8 cellular contexts compared by ENCODE assay signal in the genomic region with DNA sequence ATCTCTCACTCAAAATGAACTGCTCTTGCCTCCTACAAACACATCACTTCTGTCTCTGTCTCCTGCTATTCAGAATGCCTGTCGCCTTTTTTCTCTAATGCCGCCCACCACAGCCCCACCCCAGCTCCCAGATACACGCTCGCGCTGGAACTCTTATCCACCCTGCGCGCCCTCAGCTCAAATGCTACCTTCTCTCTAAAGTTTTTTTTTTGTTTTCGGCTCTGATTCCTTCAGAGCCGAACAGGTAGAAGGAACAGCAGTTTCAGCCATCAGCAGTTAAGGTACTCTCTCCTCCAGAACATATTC. TPM values are rescaled to one million over a fixed set of nuclear protein-coding genes. Genes with fewer than 3 reads are reported as not detected.
DNase-seq lines count a peak whose midpoint lies in the region; ATAC-seq, FAIRE-seq and TF ChIP-seq lines count a peak whose summit lies in the region.

No MANE protein-coding gene starts in this region.

- peak overlapping the region; percentile 86 to 95 for H3K9ac ChIP-seq in K562 (ENCODE audit: insufficient read depth in 1 of 2, low read depth in 2 of 2, low read length in 2 of 2)
- H3K9ac ChIP-seq in liver (ENCODE audit: low read depth in 1 of 2, low read length in 2 of 2) = peak overlapping the region; percentile 28 to 83

- H3K9me3 Mint-ChIP-seq in CD4-positive, CD25-positive, alpha-beta regulatory T cell = no peaks in the 10 kb centered on the region

- H3K4me2 ChIP-seq in K562 (ENCODE audit: insufficient read depth, low read length) = peak overlapping the region; percentile 94

- peaks cover 57% of the 10 kb centered on the region for H3K4me1 ChIP-seq in CD4-positive, CD25-positive, alpha-beta regulatory T cell (ENCODE audit: control insufficient read depth, insufficient read depth, low read length, poor library complexity, severe bottlenecking)
- H3K4me1 ChIP-seq in K562 (replicated peaks in 1 of 2; ENCODE audit: control insufficient read depth in 2 of 2, insufficient read depth in 2 of 2, low read length in 2 of 2) (peaks cover 28% of the 10 kb centered on the region in 2 experiments; a peak in 4 of 5 replicates), liver (ENCODE audit: control insufficient read depth in 4 of 4, insufficient read depth in 4 of 4, low read length in 3 of 4) (peaks cover 0 to 25% (median 16%) of the 10 kb centered on the region in 4 donors)

- intact Hi-C loops in K562 (cut with micrococcal nuclease) = loop anchor here (1.0 to 10.0 kb wide), 4 partner anchors 18 to 372 kb away; a partner anchor contains a TSS

- WGBS in K562 (ENCODE audit: insufficient coverage, low coverage, missing lambda C conversion rate) = 0% methylated on average over 9 of the region's 9 CpGs
- under 1% methylated on average over 9 of the region's 9 CpGs for WGBS in liver

- FAIRE-seq in K562 (lab: Jason Lieb, UNC) = no peak

- no peaks in the 10 kb centered on the region for H3K9me3 ChIP-seq in CD4-positive, CD25-positive, alpha-beta regulatory T cell (ENCODE audit: control insufficient read depth in 2 of 2, low read length in 2 of 2)
- H3K9me3 ChIP-seq in K562 (replicated peaks; ENCODE audit: control insufficient read depth, insufficient read depth, low read depth, low read length) = no peaks in the 10 kb centered on the region
- H3K9me3 ChIP-seq in liver (ENCODE audit: control insufficient read depth in 4 of 4, low read length in 3 of 4) = no peaks in the 10 kb centered on the region

- peak overlapping the region; percentile 95 for H2AFZ ChIP-seq in K562 (ENCODE audit: low read depth, low read length)

- H3K79me2 ChIP-seq in K562 (ENCODE audit: control insufficient read depth, insufficient read depth, low read length) = peaks cover 30% of the 10 kb centered on the region

- peaks cover 32 to 71% (median 53%) of the 10 kb centered on the region in 4 donors for H3K4me1 Mint-ChIP-seq in CD4-positive, CD25-positive, alpha-beta regulatory T cell

- H3K9me1 ChIP-seq in K562 (ENCODE audit: control insufficient read depth, insufficient read depth, low read length) = no peaks in the 10 kb centered on the region

- peak in 1 of 3 donors; percentile 13 for DNase-seq in CD4-positive, CD25-positive, alpha-beta regulatory T cell
- peak; percentile 77 for DNase-seq in NCI-H146 treated with DMSO at 0.1 percent for 48 hours (lab: John Stamatoyannopoulos, UW; ENCODE audit: unreplicated experiment)
- DNase-seq in K562 (ENCODE audit: extremely low read depth in 1 of 4, low spot score in 3 of 4) = peak in 2 of 4 experiments; percentile 22 to 62
- peak in 5 of 49 donors; percentile 5 to 63 (median 35) for DNase-seq in substantia nigra (lab: John Stamatoyannopoulos, UW)
- DNase-seq in COLO829 (ENCODE audit: low spot score) = no peak
- DNase-seq in GM19238 (ENCODE audit: insufficient read length, low spot score) = no peak

- H3K27me3 ChIP-seq in CD4-positive, CD25-positive, alpha-beta regulatory T cell (ENCODE audit: control insufficient read depth, insufficient read depth, low read length) = no peaks in the 10 kb centered on the region
- H3K27me3 ChIP-seq in K562 (ENCODE audit: control insufficient read depth in 2 of 2, insufficient read depth in 2 of 2, low read length in 2 of 2) = no peaks in the 10 kb centered on the region
- H3K27me3 ChIP-seq in liver (ENCODE audit: control insufficient read depth in 4 of 4, insufficient read depth in 4 of 4, low read length in 3 of 4) = no peaks in the 10 kb centered on the region

- no peak for TF ChIP-seq EP300 in K562 (IDR thresholded peaks at IDR 0.05; ENCODE audit: low read length)

- ATAC-seq in CD4-positive, CD25-positive, alpha-beta regulatory T cell (ENCODE audit: low read depth in 2 of 2) = peak in 1 of 2 donors; percentile 3
- ATAC-seq in K562 (peak; percentile 3), HG03139 (IDR thresholded peaks at IDR 0.05; ENCODE audit: unreplicated experiment) (no peak)

- no peaks in the 10 kb centered on the region for H3K36me3 Mint-ChIP-seq in CD4-positive, CD25-positive, alpha-beta regulatory T cell

- H3K27ac Mint-ChIP-seq in CD4-positive, CD25-positive, alpha-beta regulatory T cell = peak overlapping the region; percentile 94 to 99 (median 98)

- no peak for TF ChIP-seq RAD21 in K562 (CRISPR knock-in tag; conservative IDR thresholded peaks at IDR 0.05 in 1 of 2, IDR thresholded peaks at IDR 0.05 in 1 of 2)
- TF ChIP-seq RAD21 in liver (IDR thresholded peaks at IDR 0.05) = no peak

- TF ChIP-seq POLR2A in K562 (conservative IDR thresholded peaks at IDR 0.05) = no peak

- peaks cover 8% of the 10 kb centered on the region for H3K27me3 Mint-ChIP-seq in CD4-positive, CD25-positive, alpha-beta regulatory T cell

- TF ChIP-seq CTCF in K562 (IDR thresholded peaks at IDR 0.05 in 2 of 3, conservative IDR thresholded peaks at IDR 0.05 in 1 of 3; ENCODE audit: insufficient read depth in 2 of 3, low read depth in 1 of 3, low read length in 3 of 3) = no peak
- TF ChIP-seq CTCF in liver (IDR thresholded peaks at IDR 0.05; ENCODE audit: low read depth, low read length, missing input control) = no peak

- in situ Hi-C loops in K562 (cut with MboI) = loop anchor here (10.0 kb wide), 1 partner anchor 100 kb away; no protein-coding TSS in a partner anchor

- TSS peak; percentile 80 for BruUV-seq in K562 (replicated peaks; lab: Mats Ljungman, UMichigan)

- H3K4me3 Mint-ChIP-seq in CD4-positive, CD25-positive, alpha-beta regulatory T cell = peak overlapping the region; percentile 91 to 99 (median 98)

- peak overlapping the region; percentile 90 for H3K27ac ChIP-seq in CD4-positive, CD25-positive, alpha-beta regulatory T cell (ENCODE audit: insufficient read depth, low read length, poor library complexity, severe bottlenecking)
- H3K27ac ChIP-seq in K562 (ENCODE audit: extremely low read depth, low read depth, low read length) = peak overlapping the region; percentile 85
- H3K27ac ChIP-seq in liver (ENCODE audit: low read depth in 1 of 2, low read length in 2 of 2) = peak overlapping the region; percentile 87 to 93
- peak overlapping the region; percentile 76 for H3K27ac ChIP-seq in substantia nigra (ENCODE audit: low read depth, low read length, poor library complexity, severe bottlenecking)

- no peaks in the 10 kb centered on the region for H4K20me1 ChIP-seq in K562 (replicated peaks; ENCODE audit: control insufficient read depth, insufficient read depth, low read length)

- POLR2A ChIA-PET in K562 (lab: Yijun Ruan, JAX) = interaction anchor here (0.6 to 1.9 kb wide), 13 partner anchors 11 to 647 kb away, joined by 3 to 6 read pairs (median 3); a partner anchor contains a TSS

- no peaks in the 10 kb centered on the region for H3K36me3 ChIP-seq in CD4-positive, CD25-positive, alpha-beta regulatory T cell (ENCODE audit: control insufficient read depth, insufficient read depth, low read length)
- H3K36me3 ChIP-seq in K562 (ENCODE audit: control insufficient read depth, insufficient read depth, low read length) (no peaks in the 10 kb centered on the region), liver (ENCODE audit: control insufficient read depth in 4 of 4, insufficient read depth in 3 of 4, low read depth in 1 of 4, low read length in 3 of 4) (no peaks in the 10 kb centered on the region)

- peak overlapping the region; percentile 95 for H3K4me3 ChIP-seq in CD4-positive, CD25-positive, alpha-beta regulatory T cell (ENCODE audit: low read depth, low read length)
- H3K4me3 ChIP-seq in K562 (peak overlapping the region; percentile 56), liver (ENCODE audit: low read depth in 1 of 3, low read length in 3 of 3) (peak overlapping the region; percentile 72 to 97 (median 90))

- CTCF ChIA-PET in K562 (lab: Yijun Ruan, JAX; ENCODE audit: low intra/inter-chr PET ratio) = no interaction called here

TF ChIP-seq in K562, 482 proteins besides CTCF, POLR2A, EP300 and RAD21 (continues in another document):
- TF ChIP-seq TBL1XR1 (IDR thresholded peaks at IDR 0.05; ENCODE audit: low read length in 2 of 2) = no peak

TF ChIP-seq in liver, 16 proteins besides CTCF, POLR2A, EP300 and RAD21 (continues in another document):
- no peak for TF ChIP-seq JUND (IDR thresholded peaks at IDR 0.05)
- TF ChIP-seq, protein P1, sequence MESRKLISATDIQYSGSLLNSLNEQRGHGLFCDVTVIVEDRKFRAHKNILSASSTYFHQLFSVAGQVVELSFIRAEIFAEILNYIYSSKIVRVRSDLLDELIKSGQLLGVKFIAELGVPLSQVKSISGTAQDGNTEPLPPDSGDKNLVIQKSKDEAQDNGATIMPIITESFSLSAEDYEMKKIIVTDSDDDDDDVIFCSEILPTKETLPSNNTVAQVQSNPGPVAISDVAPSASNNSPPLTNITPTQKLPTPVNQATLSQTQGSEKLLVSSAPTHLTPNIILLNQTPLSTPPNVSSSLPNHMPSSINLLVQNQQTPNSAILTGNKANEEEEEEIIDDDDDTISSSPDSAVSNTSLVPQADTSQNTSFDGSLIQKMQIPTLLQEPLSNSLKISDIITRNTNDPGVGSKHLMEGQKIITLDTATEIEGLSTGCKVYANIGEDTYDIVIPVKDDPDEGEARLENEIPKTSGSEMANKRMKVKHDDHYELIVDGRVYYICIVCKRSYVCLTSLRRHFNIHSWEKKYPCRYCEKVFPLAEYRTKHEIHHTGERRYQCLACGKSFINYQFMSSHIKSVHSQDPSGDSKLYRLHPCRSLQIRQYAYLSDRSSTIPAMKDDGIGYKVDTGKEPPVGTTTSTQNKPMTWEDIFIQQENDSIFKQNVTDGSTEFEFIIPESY (IDR thresholded peaks at IDR 0.05) = no peak

RNA-seq across cellular contexts. Expression of a gene that starts 3.9 kb away (rescaled TPM):
- total RNA-seq in CD4-positive, CD25-positive, alpha-beta regulatory T cell = 50.4 TPM
- 10 to 100 TPM in 3 of 4 donors, 1 to 10 TPM in 1; 5.5 to 15.2 (median 11.9) TPM for polyA plus RNA-seq in CD4-positive, CD25-positive, alpha-beta regulatory T cell
- total RNA-seq in K562 (2011; cell fraction: chromatin; rRNA removed; ENCODE audit: low replicate concordance) = 26.1 and 163 TPM in 2 replicates
- 8.8 and 15.8 TPM in 2 replicates for total RNA-seq in K562 (2011; cell fraction: nucleolus; rRNA removed)
- 38.1 and 53.0 TPM in 2 replicates for total RNA-seq in K562 (2011; cell fraction: nucleoplasm; rRNA removed)
- total RNA-seq in K562 (2014; rRNA removed) = 6.3 and 7.6 TPM in 2 replicates
- 16.3 and 17.9 TPM in 2 replicates for total RNA-seq in K562 (2014; rRNA removed; fragmentation: Illumina TruSeq; extraction: Trizol)
- total RNA-seq in K562 (2015; rRNA removed; fragmentation: Illumina TruSeq; extraction: Trizol) = 20.1 and 21.6 TPM in 2 replicates
- 23.1 and 23.8 TPM in 2 replicates for total RNA-seq in K562 (2021)
- polyA plus RNA-seq in K562 (2011; rRNA removed) = 27.1 and 27.9 TPM in 2 replicates
- polyA plus RNA-seq in K562 (2011; cell fraction: cytosol; rRNA removed) = 16.0 and 30.7 TPM in 2 replicates
- polyA plus RNA-seq in K562 (2011; cell fraction: nucleus; rRNA removed) = 61.3 and 78.0 TPM in 2 replicates
- 13.2 and 16.3 TPM in 2 replicates for polyA plus RNA-seq in K562 (2012)
- 24.5 and 26.8 TPM in 2 replicates for polyA plus RNA-seq in K562 (2014; fragmentation: Illumina TruSeq; extraction: Trizol)
- polyA plus RNA-seq in K562 (2014; fragmentation: Nextera tagmentation; extraction: Ambion mirVana) = 1 to 10 TPM; 2.5 to 4.0 TPM
- polyA plus RNA-seq in K562 (2014; rRNA removed) = 10.9 and 12.1 TPM in 2 replicates
- polyA minus RNA-seq in K562 (2011; rRNA and poly(A)+ RNA removed) = 80.6 and 96.0 TPM in 2 replicates
- polyA minus RNA-seq in K562 (2011; cell fraction: cytosol; rRNA and poly(A)+ RNA removed) = 15.1 and 17.0 TPM in 2 replicates
- polyA minus RNA-seq in K562 (2011; cell fraction: nucleus; rRNA and poly(A)+ RNA removed) = 52.2 and 93.1 TPM in 2 replicates
- total RNA-seq in liver = 10 to 100 TPM in 1 of 2 donors, 1 to 10 TPM in 1; 9.3 to 16.4 TPM
- polyA plus RNA-seq in liver = 1 to 10 TPM; 4.2 to 5.2 TPM
